ENCODE assay signal across 17 cellular contexts in the genomic region with DNA sequence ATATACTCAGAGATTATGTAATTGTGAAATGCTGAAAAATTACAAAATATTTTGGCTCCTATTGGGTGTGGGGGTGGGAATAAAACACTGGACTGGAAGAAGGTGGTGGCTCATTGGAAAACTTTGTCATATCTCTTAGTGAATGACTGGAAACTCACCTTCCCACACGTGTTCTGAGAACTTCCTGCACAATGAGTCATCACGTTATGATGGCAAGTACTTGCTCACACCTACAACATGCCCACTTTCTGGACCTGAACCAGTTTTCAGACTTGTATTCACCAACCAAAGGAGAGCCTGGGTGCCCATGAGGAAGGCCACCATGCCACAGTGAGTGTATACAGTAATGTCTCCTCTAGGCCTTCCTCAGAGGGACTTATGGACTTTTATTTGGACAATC.
"Had no signal": no experiment of that assay in that cellular context is flagged by ENCODE, and none has a peak within 500 bp of the region (broad histone marks: within the 10 kb centered on the region; RNA-seq: fewer than 3 reads in every experiment).

No MANE protein-coding gene starts in this region.

- H3K27ac ChIP-seq: colonic mucosa, tibial nerve had no signal

- FAIRE-seq: endothelial cell of umbilical vein, kidney had no signal

- H3K36me3 ChIP-seq: colonic mucosa, tibial nerve had no signal

- H3K27me3 Mint-ChIP-seq: activated CD4-positive, alpha-beta T cell treated with anti-CD3 and anti-CD28 coated beads, Interleukin-2, amount 10 ng/mL, durations not matched to agents 7 days and 5 days; activated naive CD8-positive, alpha-beta T cell; T-cell had no signal

- ATAC-seq: left ventricle myocardium superior; naive thymus-derived CD8-positive, alpha-beta T cell; stimulated activated effector memory CD8-positive, alpha-beta T cell treated with anti-CD3 and anti-CD28 coated beads, Interleukin-12 subunit alpha, Interleukin-12 subunit beta, amount 100 ng/mL, for 72 hours; T-cell had no signal

- H3K27ac Mint-ChIP-seq: activated CD4-positive, alpha-beta T cell treated with anti-CD3 and anti-CD28 coated beads, Interleukin-2, amount 10 ng/mL, durations not matched to agents 7 days and 5 days; activated naive CD8-positive, alpha-beta T cell; naive thymus-derived CD8-positive, alpha-beta T cell; stimulated activated effector memory CD8-positive, alpha-beta T cell treated with anti-CD3 and anti-CD28 coated beads, Interleukin-12 subunit alpha, Interleukin-12 subunit beta, amount 100 ng/mL, for 72 hours; T-cell had no signal

- H3K9me3 ChIP-seq: colonic mucosa, tibial nerve had no signal

- DNase-seq: activated CD4-positive, alpha-beta T cell treated with anti-CD3 and anti-CD28 coated beads, Interleukin-2, amount 10 ng/mL, durations not matched to agents 7 days and 5 days; activated CD8-positive, alpha-beta memory T cell treated with anti-CD3 and anti-CD28 coated beads for 24 hours; activated gamma-delta T cell treated with Interleukin-2 at 50 U/mL for 16 hours; amniotic stem cell; central memory CD4-positive, alpha-beta T cell; colonic mucosa; effector CD4-positive, alpha-beta T cell; kidney; left ventricle myocardium superior; mesenchymal stem cell; naive thymus-derived CD8-positive, alpha-beta T cell; T-cell; T-helper 9 cell had no signal

- H3K36me3 Mint-ChIP-seq: activated naive CD8-positive, alpha-beta T cell; naive thymus-derived CD8-positive, alpha-beta T cell; stimulated activated effector memory CD8-positive, alpha-beta T cell treated with anti-CD3 and anti-CD28 coated beads, Interleukin-12 subunit alpha, Interleukin-12 subunit beta, amount 100 ng/mL, for 72 hours; T-cell had no signal

- H3K27me3 ChIP-seq: colonic mucosa, tibial nerve had no signal

- H3K4me3 Mint-ChIP-seq: activated CD4-positive, alpha-beta T cell treated with anti-CD3 and anti-CD28 coated beads, Interleukin-2, amount 10 ng/mL, durations not matched to agents 7 days and 5 days; activated naive CD8-positive, alpha-beta T cell; naive thymus-derived CD8-positive, alpha-beta T cell; stimulated activated effector memory CD8-positive, alpha-beta T cell treated with anti-CD3 and anti-CD28 coated beads, Interleukin-12 subunit alpha, Interleukin-12 subunit beta, amount 100 ng/mL, for 72 hours; T-cell had no signal

- H3K4me1 Mint-ChIP-seq: activated CD4-positive, alpha-beta T cell treated with anti-CD3 and anti-CD28 coated beads, Interleukin-2, amount 10 ng/mL, durations not matched to agents 7 days and 5 days; naive thymus-derived CD8-positive, alpha-beta T cell; stimulated activated effector memory CD8-positive, alpha-beta T cell treated with anti-CD3 and anti-CD28 coated beads, Interleukin-12 subunit alpha, Interleukin-12 subunit beta, amount 100 ng/mL, for 72 hours; T-cell had no signal

- H3K4me1 ChIP-seq: colonic mucosa, tibial nerve had no signal

- H3K4me3 ChIP-seq: colonic mucosa, tibial nerve had no signal
